In genomic region chr1:98086156-98086555, GRCh38 we compare ENCODE assay signal across 14 cellular contexts.
DNase-seq lines count a peak whose midpoint lies in the region; FAIRE-seq and TF ChIP-seq lines count a peak whose summit lies in the region.
"Had no signal": no experiment of that assay in that cellular context is flagged by ENCODE, and none has a peak within 500 bp of the region (broad histone marks: within the 10 kb centered on the region; RNA-seq: fewer than 3 reads in every experiment).

No MANE protein-coding gene starts in this region.

- peak; percentile 95 for DNase-seq in EL
- peak; percentile 93 for DNase-seq in RCC 7860 (ENCODE audit: low spot score)
- DNase-seq in epithelial cell of esophagus (ENCODE audit: low read depth): peak; percentile 33
- DNase-seq in non-pigmented ciliary epithelial cell (ENCODE audit: low read depth): peak; percentile 70
- no peak for DNase-seq in cerebellar nuclear complex (lab: John Stamatoyannopoulos, UW)
- no peak for DNase-seq in NCI-H2171 treated with DMSO at 0.1 percent for 48 hours (lab: John Stamatoyannopoulos, UW)
- DNase-seq in AML-193 (lab: John Stamatoyannopoulos, UW): no peak
- DNase-seq in NCI-H2171 (lab: John Stamatoyannopoulos, UW): no peak
- DNase-seq: activated CD4-positive, alpha-beta memory T cell treated with anti-CD3 and anti-CD28 coated beads, Interleukin-2, amount 10 ng/mL, durations not matched to agents 7 days and 5 days; aorta; effector CD4-positive, alpha-beta T cell; immature natural killer cell; NCI-H2081 treated with DMSO at 0.1 percent for 48 hours; stimulated activated CD4-positive, alpha-beta T cell treated with anti-CD3 and anti-CD28 coated beads, Interleukin-15, amount 100 ng/mL, for 24 hours had no signal

- TF ChIP-seq CTCF in epithelial cell of esophagus (IDR thresholded peaks at IDR 0.05; ENCODE audit: insufficient read depth, low read depth, low read length, missing control alignments): no peak

- FAIRE-seq in RCC 7860 (lab: Jason Lieb, UNC): no peak

- no peak overlapping the region for H3K4me3 ChIP-seq in epithelial cell of esophagus (ENCODE audit: low read length)

Comparison
In these comparisons a context has a peak if more than half of its experiments do, and no peak if none do; other contexts are left out.
1. DNase-seq: peak in EL (single experiment), RCC 7860 (single experiment), epithelial cell of esophagus (single experiment) and non-pigmented ciliary epithelial cell (single experiment); none in cerebellar nuclear complex (0 of 2), NCI-H2171 treated with DMSO at 0.1 percent for 48 hours (single experiment), AML-193 (0 of 2) and NCI-H2171 (single experiment).